In genomic region chr7:15005672-15006071, GRCh38 we compare ENCODE assay signal across 1 cellular context.
TF ChIP-seq lines count a peak whose summit lies in the region.

No MANE protein-coding gene starts in this region.

TF ChIP-seq in HepG2, 621 proteins besides CTCF, POLR2A, EP300 and RAD21:
- TF ChIP-seq, protein P1, sequence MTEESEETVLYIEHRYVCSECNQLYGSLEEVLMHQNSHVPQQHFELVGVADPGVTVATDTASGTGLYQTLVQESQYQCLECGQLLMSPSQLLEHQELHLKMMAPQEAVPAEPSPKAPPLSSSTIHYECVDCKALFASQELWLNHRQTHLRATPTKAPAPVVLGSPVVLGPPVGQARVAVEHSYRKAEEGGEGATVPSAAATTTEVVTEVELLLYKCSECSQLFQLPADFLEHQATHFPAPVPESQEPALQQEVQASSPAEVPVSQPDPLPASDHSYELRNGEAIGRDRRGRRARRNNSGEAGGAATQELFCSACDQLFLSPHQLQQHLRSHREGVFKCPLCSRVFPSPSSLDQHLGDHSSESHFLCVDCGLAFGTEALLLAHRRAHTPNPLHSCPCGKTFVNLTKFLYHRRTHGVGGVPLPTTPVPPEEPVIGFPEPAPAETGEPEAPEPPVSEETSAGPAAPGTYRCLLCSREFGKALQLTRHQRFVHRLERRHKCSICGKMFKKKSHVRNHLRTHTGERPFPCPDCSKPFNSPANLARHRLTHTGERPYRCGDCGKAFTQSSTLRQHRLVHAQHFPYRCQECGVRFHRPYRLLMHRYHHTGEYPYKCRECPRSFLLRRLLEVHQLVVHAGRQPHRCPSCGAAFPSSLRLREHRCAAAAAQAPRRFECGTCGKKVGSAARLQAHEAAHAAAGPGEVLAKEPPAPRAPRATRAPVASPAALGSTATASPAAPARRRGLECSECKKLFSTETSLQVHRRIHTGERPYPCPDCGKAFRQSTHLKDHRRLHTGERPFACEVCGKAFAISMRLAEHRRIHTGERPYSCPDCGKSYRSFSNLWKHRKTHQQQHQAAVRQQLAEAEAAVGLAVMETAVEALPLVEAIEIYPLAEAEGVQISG (CRISPR knock-in tag; IDR thresholded peaks at IDR 0.05): no peak
- TF ChIP-seq MAFF (IDR thresholded peaks at IDR 0.05; ENCODE audit: low read depth, low read length) (peak; percentile 58), MAFK (conservative IDR thresholded peaks at IDR 0.05 in 1 of 2, IDR thresholded peaks at IDR 0.05 in 1 of 2; ENCODE audit: low read length in 2 of 2) (peak; percentile 58 to 78), ATF6 (CRISPR knock-in tag; conservative IDR thresholded peaks at IDR 0.05) (no peak)
